Comparison of ENCODE assay signal across 31 cellular contexts in genomic region chr2:149575277-149575676, GRCh38.
"Had no signal": no experiment of that assay in that cellular context is flagged by ENCODE, and none has a peak within 500 bp of the region (broad histone marks: within the 10 kb centered on the region; RNA-seq: fewer than 3 reads in every experiment).

No MANE protein-coding gene starts in this region.

- H3K9me3 Mint-ChIP-seq: activated CD4-positive, alpha-beta memory T cell treated with anti-CD3 and anti-CD28 coated beads, Interleukin-2, amount 10 ng/mL, durations not matched to agents 7 days and 5 days; activated naive CD4-positive, alpha-beta T cell treated with anti-CD3 and anti-CD28 coated beads, Interleukin-2, amount 50 U/mL, for 24 hours; activated T-helper 2 cell treated with anti-CD3 and anti-CD28 coated beads, Interferon-gamma antibody, Interleukin-2, Interleukin-4, amounts not matched to agents 10 μg/mL and 5 μg/mL and 100 μg/mL, durations not matched to agents 14 hours and 24 hours and 36 hours; brain had no signal

- H3K27ac ChIP-seq: WERI-Rb-1 had no signal

- H3K27me3 Mint-ChIP-seq: activated CD4-positive, alpha-beta memory T cell treated with anti-CD3 and anti-CD28 coated beads, Interleukin-2, amount 10 ng/mL, durations not matched to agents 7 days and 5 days; activated naive CD4-positive, alpha-beta T cell treated with anti-CD3 and anti-CD28 coated beads, Interleukin-2, amount 50 U/mL, for 24 hours; brain had no signal

- H3K4me3 Mint-ChIP-seq: activated CD4-positive, alpha-beta memory T cell treated with anti-CD3 and anti-CD28 coated beads, Interleukin-2, amount 10 ng/mL, durations not matched to agents 7 days and 5 days; activated naive CD4-positive, alpha-beta T cell treated with anti-CD3 and anti-CD28 coated beads, Interleukin-2, amount 50 U/mL, for 24 hours; brain had no signal

- DNase-seq: activated CD4-positive, alpha-beta memory T cell treated with anti-CD3 and anti-CD28 coated beads, Interleukin-2, amount 10 ng/mL, durations not matched to agents 7 days and 5 days; activated CD4-positive, alpha-beta T cell treated with anti-CD3 and anti-CD28 coated beads for 1 hour; activated CD4-positive, alpha-beta T cell treated with anti-CD3 and anti-CD28 coated beads for 48 hours; activated CD4-positive, CD25-positive, alpha-beta regulatory T cell; activated CD8-positive, alpha-beta memory T cell treated with anti-CD3 and anti-CD28 coated beads, Interleukin-2, amount 50 U/mL, for 48 hours; activated gamma-delta T cell; activated naive CD4-positive, alpha-beta T cell treated with Interleukin-2 at 50 U/mL for 16 hours; anterior cingulate cortex; caudate nucleus; Kasumi-1; KG1; MM.1S; MV-4-11; NCI-H1092; NCI-H1436 treated with DMSO at 0.1 percent for 48 hours; NCI-H1694 treated with DMSO at 0.1 percent for 48 hours; NCI-H2029; NCI-H2107; NCI-H2171; NCI-H510A; NCI-H526; NCI-H748 treated with DMSO at 0.1 percent for 48 hours; NK-92 treated with Interleukin-12 subunit alpha and Interleukin-12 subunit beta, amount 100 ng/mL, for 24 hours; PC-3; Right ventricle myocardium superior; T1000; WERI-Rb-1 had no signal

- FAIRE-seq: bronchial epithelial cell had no signal

- ATAC-seq: PC-3 had no signal

- H3K27ac Mint-ChIP-seq: activated CD4-positive, alpha-beta memory T cell treated with anti-CD3 and anti-CD28 coated beads, Interleukin-2, amount 10 ng/mL, durations not matched to agents 7 days and 5 days; activated naive CD4-positive, alpha-beta T cell treated with anti-CD3 and anti-CD28 coated beads, Interleukin-2, amount 50 U/mL, for 24 hours; activated T-helper 2 cell treated with anti-CD3 and anti-CD28 coated beads, Interferon-gamma antibody, Interleukin-2, Interleukin-4, amounts not matched to agents 10 μg/mL and 5 μg/mL and 100 μg/mL, durations not matched to agents 14 hours and 24 hours and 36 hours; brain had no signal
